1 cellular context compared by ENCODE assay signal in genomic region chr6:41373919-41374617, GRCh38.
TF ChIP-seq lines count a peak whose summit lies in the region.

No MANE protein-coding gene starts in this region.

TF ChIP-seq in H1, 55 proteins besides CTCF, POLR2A, EP300 and RAD21:
- TF ChIP-seq CBX8 (IDR thresholded peaks at IDR 0.05; ENCODE audit: borderline replicate concordance, low read depth, low read length): 0 out of 2 replicates have a peak, but pooled peaks have one; percentile 24
- 0 out of 2 replicates have a peak, but pooled peaks have one; percentile 25 for TF ChIP-seq RBBP5 (IDR thresholded peaks at IDR 0.05; ENCODE audit: borderline replicate concordance, low read depth, low read length)
- TF ChIP-seq CTBP2 (IDR thresholded peaks at IDR 0.05; ENCODE audit: borderline replicate concordance, insufficient read depth, insufficient read length, low read length): peak; percentile 95
- peak; percentile 63 for TF ChIP-seq KDM4A (IDR thresholded peaks at IDR 0.05; ENCODE audit: low read depth, low read length, severe bottlenecking)
- peak; percentile 93 for TF ChIP-seq EZH2 (IDR thresholded peaks at IDR 0.05; ENCODE audit: low read depth, low read length, severe bottlenecking)
- TF ChIP-seq CHD7 (IDR thresholded peaks at IDR 0.05; ENCODE audit: insufficient replicate concordance, low read length): no peak
- no peak for TF ChIP-seq BRCA1 (IDR thresholded peaks at IDR 0.05; ENCODE audit: low read depth, low read length)
- TF ChIP-seq CEBPB (IDR thresholded peaks at IDR 0.05; ENCODE audit: low read depth, low read length): no peak
- TF ChIP-seq TEAD4 (IDR thresholded peaks at IDR 0.05; ENCODE audit: low read depth, low read length): no peak
- TF ChIP-seq MAX (IDR thresholded peaks at IDR 0.05): peak; percentile 91
- TF ChIP-seq E2F6 (IDR thresholded peaks at IDR 0.05): peak; percentile 97
- no peak for TF ChIP-seq JUN (IDR thresholded peaks at IDR 0.05; ENCODE audit: low read depth, low read length)
- TF ChIP-seq EGR1 (IDR thresholded peaks at IDR 0.05; ENCODE audit: borderline replicate concordance, low read depth, low read length): peak; percentile 19; the same call in 1 of the 2 replicates
- TF ChIP-seq SUZ12 (IDR thresholded peaks at IDR 0.05; ENCODE audit: low read length): peak; percentile 96
- TF ChIP-seq RNF2 (IDR thresholded peaks at IDR 0.05; ENCODE audit: borderline replicate concordance, low read depth, low read length, missing control alignments, poor library complexity, severe bottlenecking): peak; percentile 94
- no peak for TF ChIP-seq KDM5A (IDR thresholded peaks at IDR 0.05; ENCODE audit: low read length)
- no peak for TF ChIP-seq GTF2F1 (IDR thresholded peaks at IDR 0.05; ENCODE audit: borderline replicate concordance, low read depth, low read length)
